31 cellular contexts compared by ENCODE assay signal in genomic region chr10:91135113-91135512, GRCh38.
"Had no signal": no experiment of that assay in that cellular context is flagged by ENCODE, and none has a peak within 500 bp of the region (broad histone marks: within the 10 kb centered on the region; RNA-seq: fewer than 3 reads in every experiment).

No MANE protein-coding gene starts in this region.

- H3K27ac Mint-ChIP-seq: nephron progenitor cell; progenitor cell of endocrine pancreas; stimulated activated memory B cell treated with anti-CD40 and anti-IgM and Interleukin-4, amounts not matched to agents 10 μg/mL and 1 μg/mL and 100 μg/mL, for 72 hours; type B pancreatic cell had no signal

- H3K4me1 ChIP-seq: parathyroid adenoma, psoas muscle, spleen, suprapubic skin, testis, tibial artery, transverse colon, upper lobe of right lung, uterus had no signal

- H3K9me3 Mint-ChIP-seq: naive thymus-derived CD8-positive, alpha-beta T cell; natural killer cell treated with Interleukin-12 subunit alpha and Interleukin-12 subunit beta and Interleukin-15 and Interleukin-18, amount 100 ng/mL, for 72 hours; nephron progenitor cell; neural crest cell; stimulated activated memory B cell treated with anti-CD40 and anti-IgM and Interleukin-4, amounts not matched to agents 10 μg/mL and 1 μg/mL and 100 μg/mL, for 72 hours; stimulated activated naive CD8-positive, alpha-beta T cell treated with anti-CD3 and anti-CD28 coated beads, Interleukin-15, amount 100 ng/mL, for 72 hours; type B pancreatic cell had no signal

- H3K27ac ChIP-seq: ovary, parathyroid adenoma, psoas muscle, skin epidermis, spleen, suprapubic skin, testis, tibial artery, transverse colon, upper lobe of right lung, uterus had no signal

- H3K4me2 ChIP-seq: smooth muscle cell had no signal

- DNase-seq: naive thymus-derived CD8-positive, alpha-beta T cell; nephron progenitor cell; occipital lobe; ovary; psoas muscle; right cardiac atrium; spleen; stimulated activated CD4-positive, alpha-beta T cell treated with anti-CD3 and anti-CD28 coated beads, Interleukin-12 subunit alpha, Interleukin-12 subunit beta, amount 100 ng/mL, for 4 hours; stimulated activated CD4-positive, alpha-beta T cell treated with anti-CD3 and anti-CD28 coated beads, Interleukin-1b, Interleukin-23, amount 100 ng/mL, for 48 hours; stimulated activated CD4-positive, alpha-beta T cell treated with anti-CD3 and anti-CD28 coated beads, Interleukin-4, amount 100 ng/mL, for 1 hour; stimulated activated CD4-positive, alpha-beta T cell treated with anti-CD3 and anti-CD28 coated beads, Interleukin-4, amount 100 ng/mL, for 4 hours; stimulated activated CD8-positive, alpha-beta memory T cell treated with anti-CD3 and anti-CD28 coated beads, Interleukin-4, amount 100 ng/mL, for 48 hours; stimulated activated naive CD4-positive, alpha-beta T cell; stimulated activated naive CD8-positive, alpha-beta T cell treated with anti-CD3 and anti-CD28 coated beads, Interleukin-15, amount 100 ng/mL, for 72 hours; stimulated activated naive CD8-positive, alpha-beta T cell treated with anti-CD3 and anti-CD28 coated beads, Interleukin-15, Interleukin-2, amounts not matched to agents 100 U/mL and 50 U/mL, for 24 hours; substantia nigra; testis; tibial artery; transverse colon; upper lobe of right lung; uterus had no signal

- H3K36me3 ChIP-seq: ovary, spleen, suprapubic skin, tibial artery, transverse colon, upper lobe of right lung, uterus had no signal

- H3K9me3 ChIP-seq: ovary, psoas muscle, spleen, suprapubic skin, testis, tibial artery, transverse colon, upper lobe of right lung, uterus had no signal

- H3K27me3 ChIP-seq: ovary, spleen, suprapubic skin, testis, tibial artery, upper lobe of right lung, uterus had no signal

- H3K4me3 ChIP-seq: ovary, psoas muscle, skin epidermis, smooth muscle cell, spleen, suprapubic skin, testis, tibial artery, transverse colon, upper lobe of right lung, uterus had no signal

- H3K4me1 Mint-ChIP-seq: naive thymus-derived CD8-positive, alpha-beta T cell; neural crest cell; stimulated activated memory B cell treated with anti-CD40 and anti-IgM and Interleukin-4, amounts not matched to agents 10 μg/mL and 1 μg/mL and 100 μg/mL, for 72 hours; stimulated activated naive CD8-positive, alpha-beta T cell treated with anti-CD3 and anti-CD28 coated beads, Interleukin-15, amount 100 ng/mL, for 72 hours had no signal

- H3K9ac ChIP-seq: parathyroid adenoma had no signal

- H2AFZ ChIP-seq: parathyroid adenoma had no signal

- ATAC-seq: naive thymus-derived CD8-positive, alpha-beta T cell; natural killer cell treated with Interleukin-12 subunit alpha and Interleukin-12 subunit beta and Interleukin-15 and Interleukin-18, amount 100 ng/mL, for 72 hours; psoas muscle; right cardiac atrium; sciatic nerve; stimulated activated memory B cell treated with anti-CD40 and anti-IgM and Interleukin-4, amounts not matched to agents 10 μg/mL and 1 μg/mL and 100 μg/mL, for 72 hours; stimulated activated naive CD8-positive, alpha-beta T cell treated with anti-CD3 and anti-CD28 coated beads, Interleukin-15, amount 100 ng/mL, for 72 hours; stimulated activated naive CD8-positive, alpha-beta T cell treated with anti-CD3 and anti-CD28 coated beads, Interleukin-15, Interleukin-2, amounts not matched to agents 100 U/mL and 50 U/mL, for 24 hours; upper lobe of right lung had no signal

- H3K79me2 ChIP-seq: parathyroid adenoma had no signal

- H3K36me3 Mint-ChIP-seq: naive thymus-derived CD8-positive, alpha-beta T cell; natural killer cell treated with Interleukin-12 subunit alpha and Interleukin-12 subunit beta and Interleukin-15 and Interleukin-18, amount 100 ng/mL, for 72 hours; stimulated activated memory B cell treated with anti-CD40 and anti-IgM and Interleukin-4, amounts not matched to agents 10 μg/mL and 1 μg/mL and 100 μg/mL, for 72 hours; type B pancreatic cell had no signal

- H3K4me3 Mint-ChIP-seq: naive thymus-derived CD8-positive, alpha-beta T cell; natural killer cell treated with Interleukin-12 subunit alpha and Interleukin-12 subunit beta and Interleukin-15 and Interleukin-18, amount 100 ng/mL, for 72 hours; nephron progenitor cell; neural crest cell; stimulated activated memory B cell treated with anti-CD40 and anti-IgM and Interleukin-4, amounts not matched to agents 10 μg/mL and 1 μg/mL and 100 μg/mL, for 72 hours; stimulated activated naive CD8-positive, alpha-beta T cell treated with anti-CD3 and anti-CD28 coated beads, Interleukin-15, amount 100 ng/mL, for 72 hours; type B pancreatic cell had no signal
